ENCODE assay signal across 1 cellular context in the genomic region with DNA sequence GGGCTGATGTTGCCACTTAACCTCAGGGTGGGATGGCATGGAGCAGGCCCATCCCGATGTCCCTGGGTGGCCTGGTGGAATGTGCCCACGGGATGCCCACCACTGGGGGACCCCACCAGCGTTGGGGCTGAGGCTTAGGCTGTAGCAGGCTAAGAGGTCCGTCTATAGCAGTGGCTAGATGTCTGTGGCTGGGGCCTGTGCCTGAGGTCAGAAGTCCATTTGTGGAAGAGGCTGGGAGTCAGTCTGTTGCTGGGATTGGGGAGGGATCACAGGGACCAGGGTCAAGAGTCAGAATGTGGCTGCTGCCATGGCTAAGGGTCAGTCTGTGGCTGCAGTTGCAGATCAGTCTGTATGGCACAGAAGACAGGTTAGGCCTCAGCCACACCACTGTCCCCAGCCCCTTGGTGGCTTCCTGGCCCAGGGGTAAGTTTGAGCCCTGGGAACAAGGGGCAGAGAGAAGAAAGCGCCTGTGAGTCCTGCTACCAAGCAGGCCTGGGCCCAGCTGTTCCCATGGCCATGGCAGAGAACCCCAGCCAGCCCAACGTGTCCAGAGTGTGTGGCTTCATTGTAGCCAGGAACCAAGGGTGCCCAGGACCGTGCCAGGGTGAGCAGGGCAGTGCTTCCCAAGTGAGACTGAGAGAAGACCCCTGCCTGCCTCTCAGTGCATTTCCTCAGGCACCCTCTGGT.
TF ChIP-seq lines count a peak whose summit lies in the region.

No MANE protein-coding gene starts in this region.

TF ChIP-seq in HepG2, 621 proteins besides CTCF, POLR2A, EP300 and RAD21 (continues in another document):
- peak; percentile 31; the same call in 1 of the 2 replicates for TF ChIP-seq YEATS4 (CRISPR knock-in tag; IDR thresholded peaks at IDR 0.05; ENCODE audit: borderline replicate concordance)
- no peak for TF ChIP-seq SRSF9 (IDR thresholded peaks at IDR 0.05; ENCODE audit: borderline replicate concordance, insufficient read depth, low read depth, low read length, poor library complexity, severe bottlenecking)
- TF ChIP-seq ZNF768 (CRISPR knock-in tag; IDR thresholded peaks at IDR 0.05) = 0 out of 2 replicates have a peak, but pooled peaks have one; percentile 11
- TF ChIP-seq ZNF770 (CRISPR knock-in tag; IDR thresholded peaks at IDR 0.05) = 0 out of 2 replicates have a peak, but pooled peaks have one; percentile 34
- peak; percentile 27; the same call in 1 of the 2 replicates for TF ChIP-seq SP5 (CRISPR knock-in tag; IDR thresholded peaks at IDR 0.05; ENCODE audit: borderline replicate concordance, low read depth)
- 0 out of 2 replicates have a peak, but pooled peaks have one; percentile 23 for TF ChIP-seq ZNF839 (CRISPR knock-in tag; IDR thresholded peaks at IDR 0.05; ENCODE audit: borderline replicate concordance)
- TF ChIP-seq ZFP37 (CRISPR knock-in tag; IDR thresholded peaks at IDR 0.05; ENCODE audit: borderline replicate concordance) = no peak
- TF ChIP-seq, protein P1, sequence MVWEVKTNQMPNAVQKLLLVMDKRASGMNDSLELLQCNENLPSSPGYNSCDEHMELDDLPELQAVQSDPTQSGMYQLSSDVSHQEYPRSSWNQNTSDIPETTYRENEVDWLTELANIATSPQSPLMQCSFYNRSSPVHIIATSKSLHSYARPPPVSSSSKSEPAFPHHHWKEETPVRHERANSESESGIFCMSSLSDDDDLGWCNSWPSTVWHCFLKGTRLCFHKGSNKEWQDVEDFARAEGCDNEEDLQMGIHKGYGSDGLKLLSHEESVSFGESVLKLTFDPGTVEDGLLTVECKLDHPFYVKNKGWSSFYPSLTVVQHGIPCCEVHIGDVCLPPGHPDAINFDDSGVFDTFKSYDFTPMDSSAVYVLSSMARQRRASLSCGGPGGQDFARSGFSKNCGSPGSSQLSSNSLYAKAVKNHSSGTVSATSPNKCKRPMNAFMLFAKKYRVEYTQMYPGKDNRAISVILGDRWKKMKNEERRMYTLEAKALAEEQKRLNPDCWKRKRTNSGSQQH (CRISPR knock-in tag; IDR thresholded peaks at IDR 0.05; ENCODE audit: low read depth) = no peak
- no peak for TF ChIP-seq PCBP2 (optimal IDR thresholded peaks at IDR 0.05; ENCODE audit: low read depth, low read length, poor library complexity, severe bottlenecking)
- 0 out of 2 replicates have a peak, but pooled peaks have one; percentile 27 for TF ChIP-seq ZMYM4 (CRISPR knock-in tag; IDR thresholded peaks at IDR 0.05)
- TF ChIP-seq NCOR1 (IDR thresholded peaks at IDR 0.05; ENCODE audit: borderline replicate concordance, low read length) = peak; percentile 31; the same call in 1 of the 2 replicates
- TF ChIP-seq ZNF629 (CRISPR knock-in tag; conservative IDR thresholded peaks at IDR 0.05) = peak; percentile 51; the same call in 1 of the 2 replicates
- TF ChIP-seq KDM4B (CRISPR knock-in tag; IDR thresholded peaks at IDR 0.05) = no peak
- TF ChIP-seq, protein P2, sequence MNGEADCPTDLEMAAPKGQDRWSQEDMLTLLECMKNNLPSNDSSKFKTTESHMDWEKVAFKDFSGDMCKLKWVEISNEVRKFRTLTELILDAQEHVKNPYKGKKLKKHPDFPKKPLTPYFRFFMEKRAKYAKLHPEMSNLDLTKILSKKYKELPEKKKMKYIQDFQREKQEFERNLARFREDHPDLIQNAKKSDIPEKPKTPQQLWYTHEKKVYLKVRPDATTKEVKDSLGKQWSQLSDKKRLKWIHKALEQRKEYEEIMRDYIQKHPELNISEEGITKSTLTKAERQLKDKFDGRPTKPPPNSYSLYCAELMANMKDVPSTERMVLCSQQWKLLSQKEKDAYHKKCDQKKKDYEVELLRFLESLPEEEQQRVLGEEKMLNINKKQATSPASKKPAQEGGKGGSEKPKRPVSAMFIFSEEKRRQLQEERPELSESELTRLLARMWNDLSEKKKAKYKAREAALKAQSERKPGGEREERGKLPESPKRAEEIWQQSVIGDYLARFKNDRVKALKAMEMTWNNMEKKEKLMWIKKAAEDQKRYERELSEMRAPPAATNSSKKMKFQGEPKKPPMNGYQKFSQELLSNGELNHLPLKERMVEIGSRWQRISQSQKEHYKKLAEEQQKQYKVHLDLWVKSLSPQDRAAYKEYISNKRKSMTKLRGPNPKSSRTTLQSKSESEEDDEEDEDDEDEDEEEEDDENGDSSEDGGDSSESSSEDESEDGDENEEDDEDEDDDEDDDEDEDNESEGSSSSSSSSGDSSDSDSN (CRISPR knock-in tag; IDR thresholded peaks at IDR 0.05) = peak; percentile 68; the same call in 1 of the 2 replicates
- TF ChIP-seq, protein P3, sequence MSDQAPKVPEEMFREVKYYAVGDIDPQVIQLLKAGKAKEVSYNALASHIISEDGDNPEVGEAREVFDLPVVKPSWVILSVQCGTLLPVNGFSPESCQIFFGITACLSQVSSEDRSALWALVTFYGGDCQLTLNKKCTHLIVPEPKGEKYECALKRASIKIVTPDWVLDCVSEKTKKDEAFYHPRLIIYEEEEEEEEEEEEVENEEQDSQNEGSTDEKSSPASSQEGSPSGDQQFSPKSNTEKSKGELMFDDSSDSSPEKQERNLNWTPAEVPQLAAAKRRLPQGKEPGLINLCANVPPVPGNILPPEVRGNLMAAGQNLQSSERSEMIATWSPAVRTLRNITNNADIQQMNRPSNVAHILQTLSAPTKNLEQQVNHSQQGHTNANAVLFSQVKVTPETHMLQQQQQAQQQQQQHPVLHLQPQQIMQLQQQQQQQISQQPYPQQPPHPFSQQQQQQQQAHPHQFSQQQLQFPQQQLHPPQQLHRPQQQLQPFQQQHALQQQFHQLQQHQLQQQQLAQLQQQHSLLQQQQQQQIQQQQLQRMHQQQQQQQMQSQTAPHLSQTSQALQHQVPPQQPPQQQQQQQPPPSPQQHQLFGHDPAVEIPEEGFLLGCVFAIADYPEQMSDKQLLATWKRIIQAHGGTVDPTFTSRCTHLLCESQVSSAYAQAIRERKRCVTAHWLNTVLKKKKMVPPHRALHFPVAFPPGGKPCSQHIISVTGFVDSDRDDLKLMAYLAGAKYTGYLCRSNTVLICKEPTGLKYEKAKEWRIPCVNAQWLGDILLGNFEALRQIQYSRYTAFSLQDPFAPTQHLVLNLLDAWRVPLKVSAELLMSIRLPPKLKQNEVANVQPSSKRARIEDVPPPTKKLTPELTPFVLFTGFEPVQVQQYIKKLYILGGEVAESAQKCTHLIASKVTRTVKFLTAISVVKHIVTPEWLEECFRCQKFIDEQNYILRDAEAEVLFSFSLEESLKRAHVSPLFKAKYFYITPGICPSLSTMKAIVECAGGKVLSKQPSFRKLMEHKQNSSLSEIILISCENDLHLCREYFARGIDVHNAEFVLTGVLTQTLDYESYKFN (CRISPR knock-in tag; conservative IDR thresholded peaks at IDR 0.05) = peak; percentile 77
- TF ChIP-seq, protein P4, sequence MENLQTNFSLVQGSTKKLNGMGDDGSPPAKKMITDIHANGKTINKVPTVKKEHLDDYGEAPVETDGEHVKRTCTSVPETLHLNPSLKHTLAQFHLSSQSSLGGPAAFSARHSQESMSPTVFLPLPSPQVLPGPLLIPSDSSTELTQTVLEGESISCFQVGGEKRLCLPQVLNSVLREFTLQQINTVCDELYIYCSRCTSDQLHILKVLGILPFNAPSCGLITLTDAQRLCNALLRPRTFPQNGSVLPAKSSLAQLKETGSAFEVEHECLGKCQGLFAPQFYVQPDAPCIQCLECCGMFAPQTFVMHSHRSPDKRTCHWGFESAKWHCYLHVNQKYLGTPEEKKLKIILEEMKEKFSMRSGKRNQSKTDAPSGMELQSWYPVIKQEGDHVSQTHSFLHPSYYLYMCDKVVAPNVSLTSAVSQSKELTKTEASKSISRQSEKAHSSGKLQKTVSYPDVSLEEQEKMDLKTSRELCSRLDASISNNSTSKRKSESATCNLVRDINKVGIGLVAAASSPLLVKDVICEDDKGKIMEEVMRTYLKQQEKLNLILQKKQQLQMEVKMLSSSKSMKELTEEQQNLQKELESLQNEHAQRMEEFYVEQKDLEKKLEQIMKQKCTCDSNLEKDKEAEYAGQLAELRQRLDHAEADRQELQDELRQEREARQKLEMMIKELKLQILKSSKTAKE (CRISPR knock-in tag; IDR thresholded peaks at IDR 0.05; ENCODE audit: borderline replicate concordance) = peak; percentile 80
- TF ChIP-seq GATA4 (IDR thresholded peaks at IDR 0.05; ENCODE audit: borderline replicate concordance, low read depth) = no peak
- peak; percentile 27; the same call in 1 of the 2 replicates for TF ChIP-seq POLR2G (IDR thresholded peaks at IDR 0.05; ENCODE audit: low read depth, low read length)
- TF ChIP-seq, protein P5, sequence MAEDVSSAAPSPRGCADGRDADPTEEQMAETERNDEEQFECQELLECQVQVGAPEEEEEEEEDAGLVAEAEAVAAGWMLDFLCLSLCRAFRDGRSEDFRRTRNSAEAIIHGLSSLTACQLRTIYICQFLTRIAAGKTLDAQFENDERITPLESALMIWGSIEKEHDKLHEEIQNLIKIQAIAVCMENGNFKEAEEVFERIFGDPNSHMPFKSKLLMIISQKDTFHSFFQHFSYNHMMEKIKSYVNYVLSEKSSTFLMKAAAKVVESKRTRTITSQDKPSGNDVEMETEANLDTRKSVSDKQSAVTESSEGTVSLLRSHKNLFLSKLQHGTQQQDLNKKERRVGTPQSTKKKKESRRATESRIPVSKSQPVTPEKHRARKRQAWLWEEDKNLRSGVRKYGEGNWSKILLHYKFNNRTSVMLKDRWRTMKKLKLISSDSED (CRISPR knock-in tag; IDR thresholded peaks at IDR 0.05) = no peak
- TF ChIP-seq PHF21A (CRISPR knock-in tag; IDR thresholded peaks at IDR 0.05) = peak; percentile 31; the same call in 1 of the 2 replicates
- no peak for TF ChIP-seq CC2D1A (CRISPR knock-in tag; IDR thresholded peaks at IDR 0.05)
- TF ChIP-seq, protein P6, sequence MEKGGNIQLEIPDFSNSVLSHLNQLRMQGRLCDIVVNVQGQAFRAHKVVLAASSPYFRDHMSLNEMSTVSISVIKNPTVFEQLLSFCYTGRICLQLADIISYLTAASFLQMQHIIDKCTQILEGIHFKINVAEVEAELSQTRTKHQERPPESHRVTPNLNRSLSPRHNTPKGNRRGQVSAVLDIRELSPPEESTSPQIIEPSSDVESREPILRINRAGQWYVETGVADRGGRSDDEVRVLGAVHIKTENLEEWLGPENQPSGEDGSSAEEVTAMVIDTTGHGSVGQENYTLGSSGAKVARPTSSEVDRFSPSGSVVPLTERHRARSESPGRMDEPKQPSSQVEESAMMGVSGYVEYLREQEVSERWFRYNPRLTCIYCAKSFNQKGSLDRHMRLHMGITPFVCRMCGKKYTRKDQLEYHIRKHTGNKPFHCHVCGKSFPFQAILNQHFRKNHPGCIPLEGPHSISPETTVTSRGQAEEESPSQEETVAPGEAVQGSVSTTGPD (CRISPR knock-in tag; IDR thresholded peaks at IDR 0.05) = peak; percentile 52; the same call in 1 of the 2 replicates
- TF ChIP-seq ZNF775 (CRISPR knock-in tag; IDR thresholded peaks at IDR 0.05; ENCODE audit: borderline replicate concordance) = no peak
- 0 out of 2 replicates have a peak, but pooled peaks have one; percentile 8 for TF ChIP-seq KDM3A (CRISPR knock-in tag; IDR thresholded peaks at IDR 0.05; ENCODE audit: low read depth)
- peak; percentile 35; the same call in 1 of the 2 replicates for TF ChIP-seq BRCA1 (CRISPR knock-in tag; IDR thresholded peaks at IDR 0.05)
- TF ChIP-seq ZBTB7B (CRISPR knock-in tag; IDR thresholded peaks at IDR 0.05) = 0 out of 2 replicates have a peak, but pooled peaks have one; percentile 46
- TF ChIP-seq, protein P7, sequence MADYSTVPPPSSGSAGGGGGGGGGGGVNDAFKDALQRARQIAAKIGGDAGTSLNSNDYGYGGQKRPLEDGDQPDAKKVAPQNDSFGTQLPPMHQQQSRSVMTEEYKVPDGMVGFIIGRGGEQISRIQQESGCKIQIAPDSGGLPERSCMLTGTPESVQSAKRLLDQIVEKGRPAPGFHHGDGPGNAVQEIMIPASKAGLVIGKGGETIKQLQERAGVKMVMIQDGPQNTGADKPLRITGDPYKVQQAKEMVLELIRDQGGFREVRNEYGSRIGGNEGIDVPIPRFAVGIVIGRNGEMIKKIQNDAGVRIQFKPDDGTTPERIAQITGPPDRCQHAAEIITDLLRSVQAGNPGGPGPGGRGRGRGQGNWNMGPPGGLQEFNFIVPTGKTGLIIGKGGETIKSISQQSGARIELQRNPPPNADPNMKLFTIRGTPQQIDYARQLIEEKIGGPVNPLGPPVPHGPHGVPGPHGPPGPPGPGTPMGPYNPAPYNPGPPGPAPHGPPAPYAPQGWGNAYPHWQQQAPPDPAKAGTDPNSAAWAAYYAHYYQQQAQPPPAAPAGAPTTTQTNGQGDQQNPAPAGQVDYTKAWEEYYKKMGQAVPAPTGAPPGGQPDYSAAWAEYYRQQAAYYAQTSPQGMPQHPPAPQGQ (CRISPR knock-in tag; IDR thresholded peaks at IDR 0.05; ENCODE audit: borderline replicate concordance) = 0 out of 2 replicates have a peak, but pooled peaks have one; percentile 31
- peak; percentile 80 for TF ChIP-seq ZFY (CRISPR knock-in tag; IDR thresholded peaks at IDR 0.05)
- peak; percentile 64; the same call in 1 of the 2 replicates for TF ChIP-seq MED1 (CRISPR knock-in tag; IDR thresholded peaks at IDR 0.05)
- TF ChIP-seq SOX5 (CRISPR knock-in tag; IDR thresholded peaks at IDR 0.05; ENCODE audit: borderline replicate concordance) = 0 out of 2 replicates have a peak, but pooled peaks have one; percentile 26
- peak; percentile 52; the same call in 1 of the 2 replicates for TF ChIP-seq DPF2 (CRISPR knock-in tag; IDR thresholded peaks at IDR 0.05; ENCODE audit: borderline replicate concordance, low read depth)
